26 cellular contexts compared by ENCODE assay signal in genomic region chr4:82436780-82437179, GRCh38. TPM values are rescaled to one million over a fixed set of nuclear protein-coding genes. Genes with fewer than 3 reads are reported as not detected.
DNase-seq lines count a peak whose midpoint lies in the region; ATAC-seq and TF ChIP-seq lines count a peak whose summit lies in the region.
"Had no signal": no experiment of that assay in that cellular context is flagged by ENCODE, and none has a peak within 500 bp of the region (broad histone marks: within the 10 kb centered on the region; RNA-seq: fewer than 3 reads in every experiment).

No MANE protein-coding gene starts in this region.

- no peak for TF ChIP-seq CTCF in foreskin keratinocyte (conservative IDR thresholded peaks at IDR 0.05)

- peaks cover 95% of the 10 kb centered on the region for H3K4me1 Mint-ChIP-seq in stimulated activated naive CD8-positive, alpha-beta T cell treated with anti-CD3 and anti-CD28 coated beads, Interleukin-15, Interleukin-2, amounts not matched to agents 100 ng/mL and 50 ng/mL, for 24 hours (ENCODE audit: low read depth)
- H3K4me1 Mint-ChIP-seq in activated T-helper 17 cell treated with anti-CD3 and anti-CD28 coated beads, Interleukin-2, amount 50 U/mL, for 72 hours, result peaks cover 44% of the 10 kb centered on the region

- no peak overlapping the region for H3K4me3 Mint-ChIP-seq in stimulated activated naive CD8-positive, alpha-beta T cell treated with anti-CD3 and anti-CD28 coated beads, Interleukin-15, Interleukin-2, amounts not matched to agents 100 ng/mL and 50 ng/mL, for 24 hours
- H3K4me3 Mint-ChIP-seq in activated T-helper 17 cell treated with anti-CD3 and anti-CD28 coated beads, Interleukin-2, amount 50 U/mL, for 72 hours, result peak overlapping the region; percentile 58
- H3K4me3 Mint-ChIP-seq: activated naive CD8-positive, alpha-beta T cell treated with anti-CD3 and anti-CD28 coated beads, Interleukin-2, amount 10 ng/mL, durations not matched to agents 7 days and 5 days; activated T-helper 1 cell treated with anti-CD3 and anti-CD28 coated beads, Interleukin-12 subunit alpha, Interleukin-12 subunit beta, Interleukin-2, Interleukin-4 antibody, amounts not matched to agents 30 ng/mL and 10 ng/mL and 1 ng/mL, durations not matched to agents 14 hours and 24 hours and 36 hours had no signal

- DNase-seq in stimulated activated naive CD8-positive, alpha-beta T cell treated with anti-CD3 and anti-CD28 coated beads, Interleukin-15, Interleukin-2, amounts not matched to agents 100 U/mL and 50 U/mL, for 24 hours, result no peak
- DNase-seq in foreskin keratinocyte (no peak), cardiac septum (ENCODE audit: low spot score) (no peak), cortex of kidney (lab: John Stamatoyannopoulos, UW) (no peak), posterior vena cava (ENCODE audit: low spot score) (no peak)
- DNase-seq: activated CD4-positive, alpha-beta T cell treated with anti-CD3 and anti-CD28 coated beads for 4 hours; activated naive CD8-positive, alpha-beta T cell treated with anti-CD3 and anti-CD28 coated beads, Interleukin-2, amount 10 ng/mL, durations not matched to agents 7 days and 5 days; central memory CD4-positive, alpha-beta T cell; dermis blood vessel endothelial cell; HCEC 1CT; Karpas-422; NCI-H146; NCI-H2107; NCI-H446; NCI-H748 treated with DMSO at 0.1 percent for 48 hours; Peyer's patch; posterior cingulate gyrus; right cardiac atrium; SIG-M5; spleen; stimulated activated CD8-positive, alpha-beta memory T cell treated with anti-CD3 and anti-CD28 coated beads, Interleukin-4, amount 100 ng/mL, for 48 hours; tibial artery had no signal

- H3K27me3 ChIP-seq in foreskin keratinocyte, result no peaks in the 10 kb centered on the region
- H3K27me3 ChIP-seq: neutrophil, Peyer's patch, spleen, tibial artery had no signal

- peak overlapping the region; percentile 86 for H3K27ac Mint-ChIP-seq in stimulated activated naive CD8-positive, alpha-beta T cell treated with anti-CD3 and anti-CD28 coated beads, Interleukin-15, Interleukin-2, amounts not matched to agents 100 ng/mL and 50 ng/mL, for 24 hours
- peak overlapping the region; percentile 88 for H3K27ac Mint-ChIP-seq in activated T-helper 17 cell treated with anti-CD3 and anti-CD28 coated beads, Interleukin-2, amount 50 U/mL, for 72 hours
- H3K27ac Mint-ChIP-seq: activated naive CD8-positive, alpha-beta T cell treated with anti-CD3 and anti-CD28 coated beads, Interleukin-2, amount 10 ng/mL, durations not matched to agents 7 days and 5 days; activated T-helper 1 cell treated with anti-CD3 and anti-CD28 coated beads, Interleukin-12 subunit alpha, Interleukin-12 subunit beta, Interleukin-2, Interleukin-4 antibody, amounts not matched to agents 30 ng/mL and 10 ng/mL and 1 ng/mL, durations not matched to agents 14 hours and 24 hours and 36 hours had no signal

- intact Hi-C loops in cardiac septum (cut with DNase I) (no loop called here), posterior vena cava (cut with DNase I) (no loop called here)

- ATAC-seq in stimulated activated naive CD8-positive, alpha-beta T cell treated with anti-CD3 and anti-CD28 coated beads, Interleukin-15, Interleukin-2, amounts not matched to agents 100 U/mL and 50 U/mL, for 24 hours, result no peak
- no peak for ATAC-seq in activated T-helper 17 cell treated with anti-CD3 and anti-CD28 coated beads, Interleukin-2, amount 50 U/mL, for 72 hours (replicated peaks)
- no peak for ATAC-seq in foreskin keratinocyte
- ATAC-seq: right cardiac atrium had no signal

- peak overlapping the region; percentile 17 for H3K27ac ChIP-seq in foreskin keratinocyte
- H3K27ac ChIP-seq: neutrophil, Peyer's patch, spleen, tibial artery had no signal

- H3K27me3 Mint-ChIP-seq in stimulated activated naive CD8-positive, alpha-beta T cell treated with anti-CD3 and anti-CD28 coated beads, Interleukin-15, Interleukin-2, amounts not matched to agents 100 ng/mL and 50 ng/mL, for 24 hours, result no peaks in the 10 kb centered on the region
- H3K27me3 Mint-ChIP-seq in activated T-helper 17 cell treated with anti-CD3 and anti-CD28 coated beads, Interleukin-2, amount 50 U/mL, for 72 hours, result no peaks in the 10 kb centered on the region
- H3K27me3 Mint-ChIP-seq: activated naive CD8-positive, alpha-beta T cell treated with anti-CD3 and anti-CD28 coated beads, Interleukin-2, amount 10 ng/mL, durations not matched to agents 7 days and 5 days had no signal

- no peaks in the 10 kb centered on the region for H3K9me3 Mint-ChIP-seq in stimulated activated naive CD8-positive, alpha-beta T cell treated with anti-CD3 and anti-CD28 coated beads, Interleukin-15, Interleukin-2, amounts not matched to agents 100 ng/mL and 50 ng/mL, for 24 hours
- H3K9me3 Mint-ChIP-seq in activated T-helper 17 cell treated with anti-CD3 and anti-CD28 coated beads, Interleukin-2, amount 50 U/mL, for 72 hours, result no peaks in the 10 kb centered on the region
- H3K9me3 Mint-ChIP-seq: activated naive CD8-positive, alpha-beta T cell treated with anti-CD3 and anti-CD28 coated beads, Interleukin-2, amount 10 ng/mL, durations not matched to agents 7 days and 5 days; activated T-helper 1 cell treated with anti-CD3 and anti-CD28 coated beads, Interleukin-12 subunit alpha, Interleukin-12 subunit beta, Interleukin-2, Interleukin-4 antibody, amounts not matched to agents 30 ng/mL and 10 ng/mL and 1 ng/mL, durations not matched to agents 14 hours and 24 hours and 36 hours had no signal

- peaks cover 73% of the 10 kb centered on the region for H3K36me3 Mint-ChIP-seq in stimulated activated naive CD8-positive, alpha-beta T cell treated with anti-CD3 and anti-CD28 coated beads, Interleukin-15, Interleukin-2, amounts not matched to agents 100 ng/mL and 50 ng/mL, for 24 hours (ENCODE audit: low read depth)
- peaks cover 93% of the 10 kb centered on the region for H3K36me3 Mint-ChIP-seq in activated T-helper 17 cell treated with anti-CD3 and anti-CD28 coated beads, Interleukin-2, amount 50 U/mL, for 72 hours (ENCODE audit: low read depth)

- peaks cover 20% of the 10 kb centered on the region for H3K4me1 ChIP-seq in foreskin keratinocyte

RNA-seq across cellular contexts. Expression of gene ENOPH1, which starts 6.4 kb away (rescaled TPM):
- total RNA-seq in activated T-helper 17 cell treated with anti-CD3 and anti-CD28 coated beads, Interleukin-2, amount 50 U/mL, for 72 hours, result 10 to 100 TPM; 48.0 to 61.1 TPM
- 53.8 and 60.8 TPM in 2 replicates for total RNA-seq in foreskin keratinocyte
- 37.0 and 45.1 TPM in 2 replicates for polyA plus RNA-seq in foreskin keratinocyte
- total RNA-seq in cardiac septum, result 18.6 TPM
- 10 to 100 TPM; 23.7 to 24.9 TPM for total RNA-seq in posterior vena cava

RNA-seq across cellular contexts. Expression of gene HNRNPDL, which starts 6.5 kb away (rescaled TPM):
- 100 to 1,000 TPM; 158 to 260 TPM for total RNA-seq in activated T-helper 17 cell treated with anti-CD3 and anti-CD28 coated beads, Interleukin-2, amount 50 U/mL, for 72 hours
- total RNA-seq in foreskin keratinocyte, result 259 and 311 TPM in 2 replicates
- polyA plus RNA-seq in foreskin keratinocyte, result 239 and 308 TPM in 2 replicates
- 154 TPM for total RNA-seq in cardiac septum
- total RNA-seq in posterior vena cava, result 100 to 1,000 TPM; 196 to 202 TPM
